ENCODE assay signal across 9 cellular contexts in the genomic region with DNA sequence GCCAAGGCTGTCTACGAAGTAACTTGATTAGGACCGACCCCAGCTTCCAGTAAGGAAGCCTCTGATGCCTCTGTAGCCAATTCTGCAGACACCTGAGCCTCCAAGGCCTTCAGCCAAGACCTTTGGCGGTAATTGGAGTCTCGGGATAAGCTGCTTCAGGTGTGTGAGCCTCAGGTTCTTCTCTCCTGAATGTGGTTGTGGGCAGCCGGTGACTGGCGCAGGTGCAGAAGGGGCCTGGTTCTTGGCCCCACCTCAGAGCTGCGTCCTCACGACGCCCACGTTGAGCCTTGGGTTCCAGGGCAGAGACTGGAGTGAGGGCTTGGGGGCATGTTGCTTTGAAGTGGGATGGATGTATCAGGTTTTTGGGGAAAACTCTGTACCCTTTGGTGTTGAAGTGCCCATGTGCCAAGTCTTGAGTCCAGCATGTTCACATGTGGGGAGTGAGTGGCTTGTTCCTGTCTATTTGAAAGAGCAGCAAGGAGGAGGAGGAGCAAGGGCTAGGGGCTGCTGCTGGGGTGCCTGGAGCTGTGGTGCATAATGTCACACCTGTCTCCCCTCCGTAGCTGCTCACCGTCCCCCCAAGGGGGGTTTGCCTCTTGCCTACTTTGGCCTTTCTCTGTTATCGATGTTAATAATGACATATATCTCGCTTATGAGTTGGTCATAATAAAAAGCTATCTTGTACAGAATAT. TPM values are rescaled to one million over a fixed set of nuclear protein-coding genes. Genes with fewer than 3 reads are reported as not detected.
DNase-seq lines count a peak whose midpoint lies in the region; ATAC-seq, FAIRE-seq and TF ChIP-seq lines count a peak whose summit lies in the region.
"Had no signal": no experiment of that assay in that cellular context is flagged by ENCODE, and none has a peak within 500 bp of the region (broad histone marks: within the 10 kb centered on the region; RNA-seq: fewer than 3 reads in every experiment).

No MANE protein-coding gene starts in this region.

- peak overlapping the region; percentile 9 to 12 for H3K9ac ChIP-seq in kidney (ENCODE audit: low read length in 2 of 2)

- H3K9me3 Mint-ChIP-seq in T-helper 2 cell treated with Interferon-gamma antibody and Interleukin-4, amounts not matched to agents 5 μg/mL and 100 μg/mL, for 36 hours, result no peaks in the 10 kb centered on the region
- no peaks in the 10 kb centered on the region for H3K9me3 Mint-ChIP-seq in activated T-helper 2 cell treated with anti-CD3 and anti-CD28 coated beads, Interferon-gamma antibody, Interleukin-2, Interleukin-4, amounts not matched to agents 10 μg/mL and 5 μg/mL and 100 μg/mL, durations not matched to agents 14 hours and 24 hours and 36 hours
- H3K9me3 Mint-ChIP-seq in stimulated activated effector memory CD8-positive, alpha-beta T cell treated with anti-CD3 and anti-CD28 coated beads, Interleukin-12 subunit alpha, Interleukin-12 subunit beta, amount 100 ng/mL, for 72 hours, result no peaks in the 10 kb centered on the region

- H3K36me3 ChIP-seq in kidney (ENCODE audit: control insufficient read depth in 1 of 2, insufficient read depth in 2 of 2, low read length in 2 of 2), result no peaks in the 10 kb centered on the region

- H3K27ac Mint-ChIP-seq in T-helper 2 cell treated with Interferon-gamma antibody and Interleukin-4, amounts not matched to agents 5 μg/mL and 100 μg/mL, for 36 hours, result no peak overlapping the region
- no peak overlapping the region for H3K27ac Mint-ChIP-seq in activated T-helper 2 cell treated with anti-CD3 and anti-CD28 coated beads, Interferon-gamma antibody, Interleukin-2, Interleukin-4, amounts not matched to agents 10 μg/mL and 5 μg/mL and 100 μg/mL, durations not matched to agents 14 hours and 24 hours and 36 hours
- H3K27ac Mint-ChIP-seq in stimulated activated effector memory CD8-positive, alpha-beta T cell treated with anti-CD3 and anti-CD28 coated beads, Interleukin-12 subunit alpha, Interleukin-12 subunit beta, amount 100 ng/mL, for 72 hours, result no peak overlapping the region

- H3K4me1 ChIP-seq in kidney (ENCODE audit: control insufficient read depth in 1 of 2, insufficient read depth in 1 of 2, low read depth in 1 of 2, low read length in 2 of 2), result peaks cover 14 to 29% of the 10 kb centered on the region in 2 donors

- DNase-seq in T-helper 2 cell treated with Interferon-gamma antibody and Interleukin-4, amounts not matched to agents 5 μg/mL and 100 μg/mL, for 36 hours (ENCODE audit: low spot score), result no peak
- no peak for DNase-seq in T-helper 2 cell
- DNase-seq in activated T-helper 2 cell treated with anti-CD3 and anti-CD28 coated beads, Interferon-gamma antibody, Interleukin-2, Interleukin-4, amounts not matched to agents 10 μg/mL and 5 μg/mL and 100 μg/mL, durations not matched to agents 14 hours and 24 hours and 36 hours (ENCODE audit: low spot score), result no peak
- no peak for DNase-seq in kidney
- DNase-seq in stimulated activated effector memory CD8-positive, alpha-beta T cell treated with anti-CD3 and anti-CD28 coated beads, Interleukin-12 subunit alpha, Interleukin-12 subunit beta, amount 100 ng/mL, for 72 hours (ENCODE audit: low spot score in 2 of 2), result peak in 1 of 2 donors; percentile 44
- no peak for DNase-seq in NCI-H2107 (lab: John Stamatoyannopoulos, UW)
- DNase-seq in left colon, result no peak
- no peak for DNase-seq in caudate nucleus (lab: John Stamatoyannopoulos, UW)

- ATAC-seq in stimulated activated effector memory CD8-positive, alpha-beta T cell treated with anti-CD3 and anti-CD28 coated beads, Interleukin-12 subunit alpha, Interleukin-12 subunit beta, amount 100 ng/mL, for 72 hours, result no peak
- no peak for ATAC-seq in left colon

- H3K4me1 Mint-ChIP-seq in T-helper 2 cell treated with Interferon-gamma antibody and Interleukin-4, amounts not matched to agents 5 μg/mL and 100 μg/mL, for 36 hours (ENCODE audit: low read depth), result peaks cover 16% of the 10 kb centered on the region
- H3K4me1 Mint-ChIP-seq in activated T-helper 2 cell treated with anti-CD3 and anti-CD28 coated beads, Interferon-gamma antibody, Interleukin-2, Interleukin-4, amounts not matched to agents 10 μg/mL and 5 μg/mL and 100 μg/mL, durations not matched to agents 14 hours and 24 hours and 36 hours (ENCODE audit: low read depth), result peaks cover 23% of the 10 kb centered on the region
- H3K4me1 Mint-ChIP-seq in stimulated activated effector memory CD8-positive, alpha-beta T cell treated with anti-CD3 and anti-CD28 coated beads, Interleukin-12 subunit alpha, Interleukin-12 subunit beta, amount 100 ng/mL, for 72 hours, result peaks cover 25% of the 10 kb centered on the region

- peak overlapping the region; percentile 59 to 69 for H3K4me3 ChIP-seq in kidney (ENCODE audit: low read length in 2 of 2)

- intact Hi-C loops in activated T-helper 2 cell treated with anti-CD3 and anti-CD28 coated beads, Interferon-gamma antibody, Interleukin-2, Interleukin-4, amounts not matched to agents 10 μg/mL and 5 μg/mL and 100 μg/mL, durations not matched to agents 14 hours and 24 hours and 36 hours (cut with micrococcal nuclease), result loop anchor here (2.0 kb wide), 1 partner anchor 67 kb away; no protein-coding TSS in a partner anchor
- intact Hi-C loops in kidney (cut with DNase I), result no loop called here
- intact Hi-C loops in left colon (cut with DNase I, micrococcal nuclease), result no loop called here

- TF ChIP-seq CTCF in kidney (IDR thresholded peaks at IDR 0.05; ENCODE audit: borderline replicate concordance, extremely low read depth, insufficient read depth), result no peak

- peaks cover 3% of the 10 kb centered on the region for H3K36me3 Mint-ChIP-seq in T-helper 2 cell treated with Interferon-gamma antibody and Interleukin-4, amounts not matched to agents 5 μg/mL and 100 μg/mL, for 36 hours (ENCODE audit: low read depth)
- H3K36me3 Mint-ChIP-seq in activated T-helper 2 cell treated with anti-CD3 and anti-CD28 coated beads, Interferon-gamma antibody, Interleukin-2, Interleukin-4, amounts not matched to agents 10 μg/mL and 5 μg/mL and 100 μg/mL, durations not matched to agents 14 hours and 24 hours and 36 hours (ENCODE audit: low read depth), result peaks cover under 1% of the 10 kb centered on the region
- no peaks in the 10 kb centered on the region for H3K36me3 Mint-ChIP-seq in stimulated activated effector memory CD8-positive, alpha-beta T cell treated with anti-CD3 and anti-CD28 coated beads, Interleukin-12 subunit alpha, Interleukin-12 subunit beta, amount 100 ng/mL, for 72 hours

- H3K27ac ChIP-seq in kidney (ENCODE audit: low read depth in 2 of 2, low read length in 2 of 2), result no peak overlapping the region
- H3K27ac ChIP-seq in caudate nucleus (ENCODE audit: low read depth, low read length), result no peak overlapping the region

- no peaks in the 10 kb centered on the region for H3K9me3 ChIP-seq in kidney (ENCODE audit: control insufficient read depth in 1 of 2, low read length in 2 of 2)

- peak overlapping the region; percentile 56 for H3K4me3 Mint-ChIP-seq in T-helper 2 cell treated with Interferon-gamma antibody and Interleukin-4, amounts not matched to agents 5 μg/mL and 100 μg/mL, for 36 hours
- H3K4me3 Mint-ChIP-seq in activated T-helper 2 cell treated with anti-CD3 and anti-CD28 coated beads, Interferon-gamma antibody, Interleukin-2, Interleukin-4, amounts not matched to agents 10 μg/mL and 5 μg/mL and 100 μg/mL, durations not matched to agents 14 hours and 24 hours and 36 hours (ENCODE audit: low read depth), result peak overlapping the region; percentile 78
- peak overlapping the region; percentile 76 for H3K4me3 Mint-ChIP-seq in stimulated activated effector memory CD8-positive, alpha-beta T cell treated with anti-CD3 and anti-CD28 coated beads, Interleukin-12 subunit alpha, Interleukin-12 subunit beta, amount 100 ng/mL, for 72 hours

- peaks cover 15% of the 10 kb centered on the region for H3K27me3 Mint-ChIP-seq in T-helper 2 cell treated with Interferon-gamma antibody and Interleukin-4, amounts not matched to agents 5 μg/mL and 100 μg/mL, for 36 hours (ENCODE audit: low read depth)
- no peaks in the 10 kb centered on the region for H3K27me3 Mint-ChIP-seq in activated T-helper 2 cell treated with anti-CD3 and anti-CD28 coated beads, Interferon-gamma antibody, Interleukin-2, Interleukin-4, amounts not matched to agents 10 μg/mL and 5 μg/mL and 100 μg/mL, durations not matched to agents 14 hours and 24 hours and 36 hours (ENCODE audit: low read depth)

- FAIRE-seq in kidney (lab: Jason Lieb, UNC), result no peak
- FAIRE-seq: GM19239 had no signal

RNA-seq across cellular contexts. Expression of a gene that starts 1.4 kb away (rescaled TPM):
- total RNA-seq in activated T-helper 2 cell treated with anti-CD3 and anti-CD28 coated beads, Interferon-gamma antibody, Interleukin-2, Interleukin-4, amounts not matched to agents 10 μg/mL and 5 μg/mL and 100 μg/mL, durations not matched to agents 14 hours and 24 hours and 36 hours, result 13.9 and 17.0 TPM in 2 replicates
- 25.6 TPM for total RNA-seq in kidney
- 22.6 TPM for polyA plus RNA-seq in kidney (ENCODE audit: insufficient read depth, low read depth, low replicate concordance)
- total RNA-seq in left colon, result 10 to 100 TPM; 27.0 to 28.7 TPM
